In genomic region chr6:91575032-91575431, GRCh38 we compare ENCODE assay signal across 14 cellular contexts.
DNase-seq lines count a peak whose midpoint lies in the region; ATAC-seq and TF ChIP-seq lines count a peak whose summit lies in the region.
"Had no signal": no experiment of that assay in that cellular context is flagged by ENCODE, and none has a peak within 500 bp of the region (broad histone marks: within the 10 kb centered on the region; RNA-seq: fewer than 3 reads in every experiment).

No MANE protein-coding gene starts in this region.

- TF ChIP-seq CTCF in hepatocyte (IDR thresholded peaks at IDR 0.05; ENCODE audit: poor library complexity), result no peak

- H3K4me2 ChIP-seq in hepatocyte, result no peak overlapping the region
- H3K4me2 ChIP-seq: BLaER1 treated with 17β-estradiol and CSF1 and Interleukin-3, amounts not matched to agents 10 nM and 100 nM had no signal

- H3K79me2 ChIP-seq in hepatocyte, result no peaks in the 10 kb centered on the region

- no peaks in the 10 kb centered on the region for H3K9me2 ChIP-seq in hepatocyte (replicated peaks; ENCODE audit: insufficient read depth)

- H3K4me1 ChIP-seq in hepatocyte (ENCODE audit: insufficient read depth), result no peaks in the 10 kb centered on the region
- H3K4me1 ChIP-seq: BLaER1 treated with 17β-estradiol and CSF1 and Interleukin-3, amounts not matched to agents 10 nM and 100 nM; heart left ventricle; lower lobe of right lung; suprapubic skin had no signal

- H3K36me3 ChIP-seq in hepatocyte (replicated peaks; ENCODE audit: insufficient read depth, low read depth), result no peaks in the 10 kb centered on the region
- H3K36me3 ChIP-seq: BLaER1 treated with 17β-estradiol and CSF1 and Interleukin-3, amounts not matched to agents 10 nM and 100 nM; heart left ventricle; lower lobe of right lung; suprapubic skin had no signal

- ATAC-seq in GM18870 (IDR thresholded peaks at IDR 0.05; ENCODE audit: unreplicated experiment) (peak; percentile 94), HG02588 (IDR thresholded peaks at IDR 0.05; ENCODE audit: unreplicated experiment) (peak; percentile 88), HG03175 (IDR thresholded peaks at IDR 0.05; ENCODE audit: unreplicated experiment) (peak; percentile 77)
- ATAC-seq: HCT116, heart left ventricle, lower lobe of right lung had no signal

- no peaks in the 10 kb centered on the region for H3K9me3 ChIP-seq in hepatocyte (ENCODE audit: low read depth)
- H3K9me3 ChIP-seq: BLaER1 treated with 17β-estradiol and CSF1 and Interleukin-3, amounts not matched to agents 10 nM and 100 nM; heart left ventricle; lower lobe of right lung; suprapubic skin had no signal

- WGBS in hepatocyte (ENCODE audit: low lambda C conversion rate, missing lambda C conversion rate), result 83% methylated on average over 1 of the region's 1 CpG

- no peak overlapping the region for H2AFZ ChIP-seq in hepatocyte

- no peak overlapping the region for H3K27ac ChIP-seq in hepatocyte
- H3K27ac ChIP-seq: BLaER1 treated with 17β-estradiol and CSF1 and Interleukin-3, amounts not matched to agents 10 nM and 100 nM; heart left ventricle; lower lobe of right lung; suprapubic skin had no signal

- no peaks in the 10 kb centered on the region for H3K27me3 ChIP-seq in hepatocyte
- H3K27me3 ChIP-seq: BLaER1 treated with 17β-estradiol and CSF1 and Interleukin-3, amounts not matched to agents 10 nM and 100 nM; heart left ventricle; suprapubic skin had no signal

- H3K4me3 ChIP-seq in hepatocyte, result no peak overlapping the region
- H3K4me3 ChIP-seq: BLaER1 treated with 17β-estradiol and CSF1 and Interleukin-3, amounts not matched to agents 10 nM and 100 nM; heart left ventricle; lower lobe of right lung; suprapubic skin had no signal

- DNase-seq in hepatocyte (ENCODE audit: low spot score) (peak; percentile 4), GM03348 (ENCODE audit: low spot score) (no peak), AML-193 (lab: John Stamatoyannopoulos, UW) (no peak), T-helper 2 cell (no peak)
- DNase-seq in effector CD4-positive, alpha-beta T cell, result no peak
- DNase-seq: heart left ventricle, lower lobe of right lung, small intestine had no signal

- H4K20me1 ChIP-seq in hepatocyte (ENCODE audit: insufficient read depth, poor library complexity, severe bottlenecking), result no peaks in the 10 kb centered on the region
- H4K20me1 ChIP-seq: BLaER1 treated with 17β-estradiol and CSF1 and Interleukin-3, amounts not matched to agents 10 nM and 100 nM had no signal
